Comparison of ENCODE assay signal across 9 cellular contexts in the genomic region with DNA sequence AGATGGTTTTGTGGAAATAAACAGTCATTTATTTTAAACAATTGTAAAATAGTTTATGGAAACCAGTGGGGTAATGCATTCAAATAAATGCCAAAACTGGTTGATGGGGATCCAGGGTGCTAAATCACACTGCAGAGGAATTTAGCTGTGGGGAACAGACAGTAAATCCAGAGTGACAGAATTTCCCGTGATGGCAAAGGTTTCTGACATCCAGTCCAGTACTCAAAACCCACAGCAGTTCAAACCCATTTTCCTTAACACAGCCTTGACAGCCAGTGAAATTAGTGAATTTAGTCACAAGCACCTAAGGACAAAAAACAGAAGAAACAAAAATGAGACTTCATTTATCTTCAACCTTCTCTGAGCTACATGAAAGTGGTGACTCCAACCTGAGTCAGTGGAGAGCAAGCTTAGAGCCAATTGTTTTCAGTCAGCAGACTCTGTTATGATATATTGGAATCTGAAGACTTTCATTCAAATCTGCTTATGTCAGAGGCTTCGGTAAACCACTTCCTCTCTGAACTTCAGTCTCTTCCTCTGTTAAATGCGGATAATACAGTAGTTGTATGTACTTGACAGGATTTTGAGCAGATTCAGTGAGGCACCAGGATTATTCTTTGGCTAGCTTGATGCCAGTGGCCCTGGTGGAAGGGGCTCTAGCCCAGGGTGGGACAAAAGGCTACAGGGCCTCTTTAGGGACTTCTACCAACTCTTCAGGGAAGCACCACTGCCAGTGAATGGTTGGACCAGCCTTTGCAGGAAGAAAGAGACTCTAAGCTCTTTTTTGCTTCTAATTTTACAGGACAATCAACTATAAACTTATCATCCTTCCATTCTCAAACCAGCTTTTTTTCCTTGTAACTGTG.
DNase-seq lines count a peak whose midpoint lies in the region; TF ChIP-seq lines count a peak whose summit lies in the region.
"Had no signal": no experiment of that assay in that cellular context is flagged by ENCODE, and none has a peak within 500 bp of the region (broad histone marks: within the 10 kb centered on the region; RNA-seq: fewer than 3 reads in every experiment).

No MANE protein-coding gene starts in this region.

- TF ChIP-seq CTCF in adrenal gland (IDR thresholded peaks at IDR 0.05), result no peak

- TF ChIP-seq POLR2A in adrenal gland (IDR thresholded peaks at IDR 0.05), result peak in 1 of 2 donors; percentile 37

- H3K4me3 ChIP-seq in adrenal gland (no peak overlapping the region), mucosa of rectum (ENCODE audit: low read length in 2 of 2) (no peak overlapping the region)

- 16 to 46% (median 27%) methylated on average over 3 of the region's 3 CpGs for WGBS in adrenal gland, 4 donors

- intact Hi-C loops in adrenal gland (cut with DNase I), result no loop called here

- H3K27me3 ChIP-seq in adrenal gland, result no peaks in the 10 kb centered on the region
- no peaks in the 10 kb centered on the region for H3K27me3 ChIP-seq in mucosa of rectum (ENCODE audit: control insufficient read depth in 2 of 2, insufficient read depth in 2 of 2, low read length in 2 of 2)

- no peaks in the 10 kb centered on the region for H3K36me3 ChIP-seq in adrenal gland (replicated peaks in 1 of 2)
- H3K36me3 ChIP-seq in mucosa of rectum (ENCODE audit: control insufficient read depth in 2 of 2, insufficient read depth in 2 of 2, low read length in 2 of 2), result no peaks in the 10 kb centered on the region

- DNase-seq in Daoy (ENCODE audit: low read depth) (peak; percentile 94), NCI-H226 (peak; percentile 89), adrenal gland (peak in 3 of 7 donors; percentile 51 to 57 (median 57)), Ammon's horn (ENCODE audit: low spot score) (no peak), GM19238 (ENCODE audit: insufficient read length, low spot score) (no peak), DMS53 treated with DMSO at 0.1 percent for 48 hours (lab: John Stamatoyannopoulos, UW; ENCODE audit: unreplicated experiment) (no peak), HT-29 (ENCODE audit: low spot score) (no peak)

- H3K4me1 ChIP-seq in adrenal gland (replicated peaks in 1 of 2) (peaks cover 23 to 39% of the 10 kb centered on the region in 2 donors), mucosa of rectum (ENCODE audit: control insufficient read depth in 2 of 2, insufficient read depth in 2 of 2, low read length in 2 of 2) (peaks cover 0 to 2% of the 10 kb centered on the region in 2 donors)
- H3K4me1 ChIP-seq: parathyroid adenoma had no signal

- peak overlapping the region in 4 of 5 donors; percentile 37 to 83 (median 78) for H3K27ac ChIP-seq in adrenal gland
- peak overlapping the region; percentile 1 to 10 for H3K27ac ChIP-seq in mucosa of rectum (ENCODE audit: low read depth in 2 of 2, low read length in 2 of 2)
- H3K27ac ChIP-seq: parathyroid adenoma had no signal

- H3K9ac ChIP-seq in mucosa of rectum (ENCODE audit: low read depth in 1 of 2, low read length in 2 of 2), result no peak overlapping the region
- H3K9ac ChIP-seq: parathyroid adenoma had no signal

- H3K9me3 ChIP-seq in adrenal gland (replicated peaks in 1 of 3), result no peaks in the 10 kb centered on the region
- H3K9me3 ChIP-seq in mucosa of rectum (ENCODE audit: control insufficient read depth in 2 of 2, low read length in 2 of 2), result no peaks in the 10 kb centered on the region

Comparison
In these comparisons a context has a peak if more than half of its experiments do, and no peak if none do; other contexts are left out.
1. DNase-seq: peak in Daoy (single experiment) and NCI-H226 (single experiment); none in Ammon's horn (single experiment), GM19238 (single experiment), DMS53 treated with DMSO at 0.1 percent for 48 hours (single experiment) and HT-29 (single experiment).